Comparison of ENCODE assay signal across 17 cellular contexts in the genomic region with DNA sequence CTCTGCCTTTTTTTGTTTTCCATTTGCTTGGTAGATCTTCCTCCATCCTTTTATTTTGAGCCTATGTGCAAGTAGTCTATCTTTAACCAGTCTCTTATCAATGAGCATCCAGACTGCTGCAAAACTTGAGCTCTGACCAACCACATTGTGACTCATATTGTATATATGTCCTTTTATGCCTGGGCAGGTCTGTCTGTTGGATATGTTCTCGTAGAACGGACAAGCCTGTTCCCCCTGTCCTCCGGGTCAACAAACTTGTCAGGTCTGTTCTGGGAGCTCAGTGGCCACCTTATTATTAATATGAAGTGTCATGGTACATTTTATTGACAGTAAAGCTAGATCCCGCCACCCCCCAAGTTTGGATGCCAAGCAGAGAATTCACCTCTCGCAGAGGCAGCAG.
"Had no signal": no experiment of that assay in that cellular context is flagged by ENCODE, and none has a peak within 500 bp of the region (broad histone marks: within the 10 kb centered on the region; RNA-seq: fewer than 3 reads in every experiment).

No MANE protein-coding gene starts in this region.

- ATAC-seq: activated CD4-positive, alpha-beta T cell treated with anti-CD3 and anti-CD28 coated beads for 36 hours; left colon; lower lobe of right lung; natural killer cell; right lobe of liver; stimulated activated effector memory CD8-positive, alpha-beta T cell treated with anti-CD3 and anti-CD28 coated beads, Interleukin-12 subunit alpha, Interleukin-12 subunit beta, amount 100 ng/mL, for 72 hours; upper lobe of right lung; WTC11 had no signal

- DNase-seq: activated CD4-positive, alpha-beta T cell treated with anti-CD3 and anti-CD28 coated beads for 36 hours; activated CD4-positive, alpha-beta T cell treated with anti-CD3 and anti-CD28 coated beads, Interleukin-2, amount 50 U/mL, for 48 hours; activated naive CD4-positive, alpha-beta T cell treated with anti-CD3 and anti-CD28 coated beads for 36 hours; brain microvascular endothelial cell; cortex of kidney; left colon; lower lobe of right lung; natural killer cell; right lobe of liver; stimulated activated CD4-positive, alpha-beta T cell treated with anti-CD3 and anti-CD28 coated beads, Interleukin-4, amount 100 ng/mL, for 24 hours; testis; upper lobe of right lung had no signal

- H3K4me1 ChIP-seq: esophagus muscularis mucosa, lower lobe of right lung, parathyroid adenoma, right lobe of liver, testis, upper lobe of right lung had no signal

- H3K27me3 ChIP-seq: brain microvascular endothelial cell, esophagus muscularis mucosa, right lobe of liver, testis, upper lobe of right lung had no signal

- H3K27ac Mint-ChIP-seq: activated CD4-positive, alpha-beta T cell treated with anti-CD3 and anti-CD28 coated beads for 36 hours; activated naive CD4-positive, alpha-beta T cell treated with anti-CD3 and anti-CD28 coated beads for 36 hours; activated T-helper 2 cell treated with anti-CD3 and anti-CD28 coated beads, Interferon-gamma antibody, Interleukin-2, Interleukin-4, amounts not matched to agents 10 μg/mL and 5 μg/mL and 100 μg/mL, durations not matched to agents 14 hours and 24 hours and 36 hours; natural killer cell; stimulated activated effector memory CD8-positive, alpha-beta T cell treated with anti-CD3 and anti-CD28 coated beads, Interleukin-12 subunit alpha, Interleukin-12 subunit beta, amount 100 ng/mL, for 72 hours; WTC11 had no signal

- H3K27ac ChIP-seq: brain microvascular endothelial cell, esophagus muscularis mucosa, lower lobe of right lung, parathyroid adenoma, right lobe of liver, testis, upper lobe of right lung had no signal

- H3K27me3 Mint-ChIP-seq: activated CD4-positive, alpha-beta T cell treated with anti-CD3 and anti-CD28 coated beads for 36 hours had no signal

- H3K36me3 ChIP-seq: brain microvascular endothelial cell, right lobe of liver had no signal

- H3K36me3 Mint-ChIP-seq: natural killer cell; stimulated activated effector memory CD8-positive, alpha-beta T cell treated with anti-CD3 and anti-CD28 coated beads, Interleukin-12 subunit alpha, Interleukin-12 subunit beta, amount 100 ng/mL, for 72 hours had no signal

- H3K4me1 Mint-ChIP-seq: activated CD4-positive, alpha-beta T cell treated with anti-CD3 and anti-CD28 coated beads for 36 hours; stimulated activated effector memory CD8-positive, alpha-beta T cell treated with anti-CD3 and anti-CD28 coated beads, Interleukin-12 subunit alpha, Interleukin-12 subunit beta, amount 100 ng/mL, for 72 hours had no signal

- H2AFZ ChIP-seq: parathyroid adenoma had no signal

- H3K4me3 Mint-ChIP-seq: activated CD4-positive, alpha-beta T cell treated with anti-CD3 and anti-CD28 coated beads for 36 hours; activated naive CD4-positive, alpha-beta T cell treated with anti-CD3 and anti-CD28 coated beads for 36 hours; natural killer cell; stimulated activated effector memory CD8-positive, alpha-beta T cell treated with anti-CD3 and anti-CD28 coated beads, Interleukin-12 subunit alpha, Interleukin-12 subunit beta, amount 100 ng/mL, for 72 hours; WTC11 had no signal

- H3K9me3 Mint-ChIP-seq: natural killer cell; stimulated activated effector memory CD8-positive, alpha-beta T cell treated with anti-CD3 and anti-CD28 coated beads, Interleukin-12 subunit alpha, Interleukin-12 subunit beta, amount 100 ng/mL, for 72 hours had no signal

- H3K9me3 ChIP-seq: esophagus muscularis mucosa, lower lobe of right lung, right lobe of liver, testis, upper lobe of right lung had no signal

- H3K79me2 ChIP-seq: parathyroid adenoma had no signal

- H3K9ac ChIP-seq: parathyroid adenoma had no signal

- H3K4me3 ChIP-seq: esophagus muscularis mucosa, lower lobe of right lung, right lobe of liver, testis, upper lobe of right lung had no signal
